Comparison of ENCODE assay signal across 1 cellular context in the genomic region with DNA sequence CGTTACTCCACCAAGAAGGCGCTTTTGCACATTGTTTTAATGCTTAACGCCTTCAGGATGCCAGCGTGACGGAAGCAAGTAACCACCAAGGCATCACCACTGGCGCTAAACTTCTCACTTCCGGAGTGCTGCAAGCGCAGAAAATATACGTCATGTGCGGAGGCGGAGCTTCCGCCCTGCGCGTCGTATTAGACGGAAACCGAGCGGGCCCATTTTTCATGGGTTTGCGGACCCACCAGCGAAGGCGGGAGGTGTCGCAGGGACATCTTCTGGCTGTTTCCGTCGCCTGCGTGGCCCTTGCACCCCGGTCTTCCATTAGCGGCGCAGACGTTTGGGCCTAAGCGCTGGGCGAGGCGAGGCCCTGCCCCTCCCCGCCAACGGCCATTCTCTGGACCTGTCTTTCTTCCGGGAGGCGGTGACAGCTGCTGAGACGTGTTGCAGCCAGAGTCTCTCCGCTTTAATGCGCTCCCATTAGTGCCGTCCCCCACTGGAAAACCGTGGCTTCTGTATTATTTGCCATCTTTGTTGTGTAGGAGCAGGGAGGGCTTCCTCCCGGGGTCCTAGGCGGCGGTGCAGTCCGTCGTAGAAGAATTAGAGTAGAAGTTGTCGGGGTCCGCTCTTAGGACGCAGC.
TF ChIP-seq lines count a peak whose summit lies in the region.

A gene (plus strand): TSS at position 403 of the 631 bp plus-strand sequence. CDS start 235 bp downstream, outside the sequence.

TF ChIP-seq in HepG2, 621 proteins besides CTCF, POLR2A, EP300 and RAD21 (continued from another document and continues in another):
- TF ChIP-seq TGIF2 (CRISPR knock-in tag; IDR thresholded peaks at IDR 0.05) (no peak; the same call in none of the 2 replicates), ARHGAP35 (CRISPR knock-in tag; IDR thresholded peaks at IDR 0.05; ENCODE audit: borderline replicate concordance) (peak; percentile 51; the same call in 1 of the 2 replicates), ARNT2 (CRISPR knock-in tag; IDR thresholded peaks at IDR 0.05; ENCODE audit: low read depth) (peak; percentile 87; the same call in 1 of the 2 replicates), SNAPC2 (CRISPR knock-in tag; IDR thresholded peaks at IDR 0.05) (no peak), SRY (CRISPR knock-in tag; IDR thresholded peaks at IDR 0.05) (0 out of 2 replicates have a peak, but pooled peaks have one; percentile 81), ZSCAN12 (CRISPR knock-in tag; IDR thresholded peaks at IDR 0.05) (0 out of 2 replicates have a peak, but pooled peaks have one; percentile 15), FOXM1 (CRISPR knock-in tag; IDR thresholded peaks at IDR 0.05) (no peak), ZFP36 (IDR thresholded peaks at IDR 0.05; ENCODE audit: borderline replicate concordance, low read depth, low read length, partially characterized antibody) (no peak), NFKB2 (CRISPR knock-in tag; IDR thresholded peaks at IDR 0.05; ENCODE audit: borderline replicate concordance) (peak; percentile 88; the same call in 1 of the 2 replicates), PLRG1 (conservative IDR thresholded peaks at IDR 0.05) (no peak), FIP1L1 (IDR thresholded peaks at IDR 0.05; ENCODE audit: borderline replicate concordance, insufficient read depth, low read depth, low read length) (no peak), ARID2 (CRISPR knock-in tag; IDR thresholded peaks at IDR 0.05; ENCODE audit: borderline replicate concordance) (no peak), PRMT3 (CRISPR knock-in tag; IDR thresholded peaks at IDR 0.05; ENCODE audit: borderline replicate concordance, low read depth) (peak; percentile 72; the same call in 1 of the 2 replicates), XRCC5 (optimal IDR thresholded peaks at IDR 0.05; ENCODE audit: low read length) (peak; percentile 70), TSC22D2 (CRISPR knock-in tag; IDR thresholded peaks at IDR 0.05; ENCODE audit: borderline replicate concordance) (no peak), SUZ12 (IDR thresholded peaks at IDR 0.05; ENCODE audit: low read depth, low read length) (no peak), KLF6 (CRISPR knock-in tag; IDR thresholded peaks at IDR 0.05) (peak; percentile 84), YY1 (IDR thresholded peaks at IDR 0.05; ENCODE audit: insufficient read depth, insufficient replicate concordance, low read depth, low read length) (peak; percentile 85), ZNF644 (CRISPR knock-in tag; IDR thresholded peaks at IDR 0.05; ENCODE audit: low read depth) (no peak), FOXA1 (IDR thresholded peaks at IDR 0.05) (no peak), FOXA1 (CRISPR knock-in tag; IDR thresholded peaks at IDR 0.05) (no peak), MIER2 (CRISPR knock-in tag; IDR thresholded peaks at IDR 0.05) (0 out of 2 replicates have a peak, but pooled peaks have one; percentile 37), ZNF530 (CRISPR knock-in tag; IDR thresholded peaks at IDR 0.05; ENCODE audit: low read depth) (no peak), LCORL (IDR thresholded peaks at IDR 0.05) (no peak), LCORL (CRISPR knock-in tag; IDR thresholded peaks at IDR 0.05) (peak; percentile 95), ZNF292 (CRISPR knock-in tag; IDR thresholded peaks at IDR 0.05; ENCODE audit: borderline replicate concordance, low read depth) (no peak), ZFY (CRISPR knock-in tag; IDR thresholded peaks at IDR 0.05) (peak; percentile 95), GTF3A (CRISPR knock-in tag; conservative IDR thresholded peaks at IDR 0.05) (no peak), FOXK2 (IDR thresholded peaks at IDR 0.05) (peak; percentile 53; the same call in 1 of the 2 replicates), HHEX (CRISPR knock-in tag; IDR thresholded peaks at IDR 0.05) (no peak), HOXA9 (CRISPR knock-in tag; IDR thresholded peaks at IDR 0.05; ENCODE audit: borderline replicate concordance) (peak; percentile 25; the same call in 1 of the 2 replicates), ZNF329 (CRISPR knock-in tag; IDR thresholded peaks at IDR 0.05; ENCODE audit: low read depth) (peak; percentile 81; the same call in 1 of the 2 replicates), ATAD3A (CRISPR knock-in tag; IDR thresholded peaks at IDR 0.05) (no peak), ZNF430 (CRISPR knock-in tag; IDR thresholded peaks at IDR 0.05) (peak; percentile 97), ZNF550 (CRISPR knock-in tag; IDR thresholded peaks at IDR 0.05; ENCODE audit: borderline replicate concordance) (no peak), BORCS8-MEF2B (CRISPR knock-in tag; IDR thresholded peaks at IDR 0.05) (peak; percentile 84), SMARCE1 (IDR thresholded peaks at IDR 0.05; ENCODE audit: borderline replicate concordance) (no peak), JDP2 (CRISPR knock-in tag; IDR thresholded peaks at IDR 0.05; ENCODE audit: borderline replicate concordance) (peak; percentile 47; the same call in 1 of the 2 replicates), ZNF562 (CRISPR knock-in tag; IDR thresholded peaks at IDR 0.05; ENCODE audit: borderline replicate concordance) (no peak), ZSCAN20 (CRISPR knock-in tag; IDR thresholded peaks at IDR 0.05; ENCODE audit: borderline replicate concordance) (no peak), CCAR2 (optimal IDR thresholded peaks at IDR 0.05; ENCODE audit: low read depth, low read length) (no peak), TAF15 (IDR thresholded peaks at IDR 0.05; ENCODE audit: low read depth, low read length, poor library complexity, severe bottlenecking) (peak; percentile 83), HOXA5 (CRISPR knock-in tag; IDR thresholded peaks at IDR 0.05) (peak; percentile 92; the same call in 1 of the 2 replicates)
- TF ChIP-seq, protein P1, sequence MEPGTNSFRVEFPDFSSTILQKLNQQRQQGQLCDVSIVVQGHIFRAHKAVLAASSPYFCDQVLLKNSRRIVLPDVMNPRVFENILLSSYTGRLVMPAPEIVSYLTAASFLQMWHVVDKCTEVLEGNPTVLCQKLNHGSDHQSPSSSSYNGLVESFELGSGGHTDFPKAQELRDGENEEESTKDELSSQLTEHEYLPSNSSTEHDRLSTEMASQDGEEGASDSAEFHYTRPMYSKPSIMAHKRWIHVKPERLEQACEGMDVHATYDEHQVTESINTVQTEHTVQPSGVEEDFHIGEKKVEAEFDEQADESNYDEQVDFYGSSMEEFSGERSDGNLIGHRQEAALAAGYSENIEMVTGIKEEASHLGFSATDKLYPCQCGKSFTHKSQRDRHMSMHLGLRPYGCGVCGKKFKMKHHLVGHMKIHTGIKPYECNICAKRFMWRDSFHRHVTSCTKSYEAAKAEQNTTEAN (CRISPR knock-in tag; conservative IDR thresholded peaks at IDR 0.05): peak; percentile 73; the same call in 1 of the 2 replicates
- TF ChIP-seq, protein P2, sequence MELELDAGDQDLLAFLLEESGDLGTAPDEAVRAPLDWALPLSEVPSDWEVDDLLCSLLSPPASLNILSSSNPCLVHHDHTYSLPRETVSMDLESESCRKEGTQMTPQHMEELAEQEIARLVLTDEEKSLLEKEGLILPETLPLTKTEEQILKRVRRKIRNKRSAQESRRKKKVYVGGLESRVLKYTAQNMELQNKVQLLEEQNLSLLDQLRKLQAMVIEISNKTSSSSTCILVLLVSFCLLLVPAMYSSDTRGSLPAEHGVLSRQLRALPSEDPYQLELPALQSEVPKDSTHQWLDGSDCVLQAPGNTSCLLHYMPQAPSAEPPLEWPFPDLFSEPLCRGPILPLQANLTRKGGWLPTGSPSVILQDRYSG (CRISPR knock-in tag; IDR thresholded peaks at IDR 0.05): no peak
- TF ChIP-seq, protein P3, sequence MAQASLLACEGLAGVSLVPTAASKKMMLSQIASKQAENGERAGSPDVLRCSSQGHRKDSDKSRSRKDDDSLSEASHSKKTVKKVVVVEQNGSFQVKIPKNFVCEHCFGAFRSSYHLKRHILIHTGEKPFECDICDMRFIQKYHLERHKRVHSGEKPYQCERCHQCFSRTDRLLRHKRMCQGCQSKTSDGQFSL (CRISPR knock-in tag; IDR thresholded peaks at IDR 0.05): peak; percentile 72; the same call in 1 of the 2 replicates
- TF ChIP-seq, protein P4, sequence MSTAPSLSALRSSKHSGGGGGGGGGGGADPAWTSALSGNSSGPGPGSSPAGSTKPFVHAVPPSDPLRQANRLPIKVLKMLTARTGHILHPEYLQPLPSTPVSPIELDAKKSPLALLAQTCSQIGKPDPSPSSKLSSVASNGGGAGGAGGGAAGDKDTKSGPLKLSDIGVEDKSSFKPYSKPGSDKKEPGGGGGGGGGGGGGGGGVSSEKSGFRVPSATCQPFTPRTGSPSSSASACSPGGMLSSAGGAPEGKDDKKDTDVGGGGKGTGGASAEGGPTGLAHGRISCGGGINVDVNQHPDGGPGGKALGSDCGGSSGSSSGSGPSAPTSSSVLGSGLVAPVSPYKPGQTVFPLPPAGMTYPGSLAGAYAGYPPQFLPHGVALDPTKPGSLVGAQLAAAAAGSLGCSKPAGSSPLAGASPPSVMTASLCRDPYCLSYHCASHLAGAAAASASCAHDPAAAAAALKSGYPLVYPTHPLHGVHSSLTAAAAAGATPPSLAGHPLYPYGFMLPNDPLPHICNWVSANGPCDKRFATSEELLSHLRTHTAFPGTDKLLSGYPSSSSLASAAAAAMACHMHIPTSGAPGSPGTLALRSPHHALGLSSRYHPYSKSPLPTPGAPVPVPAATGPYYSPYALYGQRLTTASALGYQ (CRISPR knock-in tag; IDR thresholded peaks at IDR 0.05): peak; percentile 73; the same call in 1 of the 2 replicates
- TF ChIP-seq, protein P5, sequence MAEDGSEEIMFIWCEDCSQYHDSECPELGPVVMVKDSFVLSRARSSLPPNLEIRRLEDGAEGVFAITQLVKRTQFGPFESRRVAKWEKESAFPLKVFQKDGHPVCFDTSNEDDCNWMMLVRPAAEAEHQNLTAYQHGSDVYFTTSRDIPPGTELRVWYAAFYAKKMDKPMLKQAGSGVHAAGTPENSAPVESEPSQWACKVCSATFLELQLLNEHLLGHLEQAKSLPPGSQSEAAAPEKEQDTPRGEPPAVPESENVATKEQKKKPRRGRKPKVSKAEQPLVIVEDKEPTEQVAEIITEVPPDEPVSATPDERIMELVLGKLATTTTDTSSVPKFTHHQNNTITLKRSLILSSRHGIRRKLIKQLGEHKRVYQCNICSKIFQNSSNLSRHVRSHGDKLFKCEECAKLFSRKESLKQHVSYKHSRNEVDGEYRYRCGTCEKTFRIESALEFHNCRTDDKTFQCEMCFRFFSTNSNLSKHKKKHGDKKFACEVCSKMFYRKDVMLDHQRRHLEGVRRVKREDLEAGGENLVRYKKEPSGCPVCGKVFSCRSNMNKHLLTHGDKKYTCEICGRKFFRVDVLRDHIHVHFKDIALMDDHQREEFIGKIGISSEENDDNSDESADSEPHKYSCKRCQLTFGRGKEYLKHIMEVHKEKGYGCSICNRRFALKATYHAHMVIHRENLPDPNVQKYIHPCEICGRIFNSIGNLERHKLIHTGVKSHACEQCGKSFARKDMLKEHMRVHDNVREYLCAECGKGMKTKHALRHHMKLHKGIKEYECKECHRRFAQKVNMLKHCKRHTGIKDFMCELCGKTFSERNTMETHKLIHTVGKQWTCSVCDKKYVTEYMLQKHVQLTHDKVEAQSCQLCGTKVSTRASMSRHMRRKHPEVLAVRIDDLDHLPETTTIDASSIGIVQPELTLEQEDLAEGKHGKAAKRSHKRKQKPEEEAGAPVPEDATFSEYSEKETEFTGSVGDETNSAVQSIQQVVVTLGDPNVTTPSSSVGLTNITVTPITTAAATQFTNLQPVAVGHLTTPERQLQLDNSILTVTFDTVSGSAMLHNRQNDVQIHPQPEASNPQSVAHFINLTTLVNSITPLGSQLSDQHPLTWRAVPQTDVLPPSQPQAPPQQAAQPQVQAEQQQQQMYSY (CRISPR knock-in tag; IDR thresholded peaks at IDR 0.05): no peak
- TF ChIP-seq, protein P6, sequence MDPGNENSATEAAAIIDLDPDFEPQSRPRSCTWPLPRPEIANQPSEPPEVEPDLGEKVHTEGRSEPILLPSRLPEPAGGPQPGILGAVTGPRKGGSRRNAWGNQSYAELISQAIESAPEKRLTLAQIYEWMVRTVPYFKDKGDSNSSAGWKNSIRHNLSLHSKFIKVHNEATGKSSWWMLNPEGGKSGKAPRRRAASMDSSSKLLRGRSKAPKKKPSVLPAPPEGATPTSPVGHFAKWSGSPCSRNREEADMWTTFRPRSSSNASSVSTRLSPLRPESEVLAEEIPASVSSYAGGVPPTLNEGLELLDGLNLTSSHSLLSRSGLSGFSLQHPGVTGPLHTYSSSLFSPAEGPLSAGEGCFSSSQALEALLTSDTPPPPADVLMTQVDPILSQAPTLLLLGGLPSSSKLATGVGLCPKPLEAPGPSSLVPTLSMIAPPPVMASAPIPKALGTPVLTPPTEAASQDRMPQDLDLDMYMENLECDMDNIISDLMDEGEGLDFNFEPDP (CRISPR knock-in tag; conservative IDR thresholded peaks at IDR 0.05): 0 out of 2 replicates have a peak, but pooled peaks have one; percentile 90
- TF ChIP-seq, protein P7, sequence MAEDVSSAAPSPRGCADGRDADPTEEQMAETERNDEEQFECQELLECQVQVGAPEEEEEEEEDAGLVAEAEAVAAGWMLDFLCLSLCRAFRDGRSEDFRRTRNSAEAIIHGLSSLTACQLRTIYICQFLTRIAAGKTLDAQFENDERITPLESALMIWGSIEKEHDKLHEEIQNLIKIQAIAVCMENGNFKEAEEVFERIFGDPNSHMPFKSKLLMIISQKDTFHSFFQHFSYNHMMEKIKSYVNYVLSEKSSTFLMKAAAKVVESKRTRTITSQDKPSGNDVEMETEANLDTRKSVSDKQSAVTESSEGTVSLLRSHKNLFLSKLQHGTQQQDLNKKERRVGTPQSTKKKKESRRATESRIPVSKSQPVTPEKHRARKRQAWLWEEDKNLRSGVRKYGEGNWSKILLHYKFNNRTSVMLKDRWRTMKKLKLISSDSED (CRISPR knock-in tag; IDR thresholded peaks at IDR 0.05): no peak
- TF ChIP-seq, protein P8, sequence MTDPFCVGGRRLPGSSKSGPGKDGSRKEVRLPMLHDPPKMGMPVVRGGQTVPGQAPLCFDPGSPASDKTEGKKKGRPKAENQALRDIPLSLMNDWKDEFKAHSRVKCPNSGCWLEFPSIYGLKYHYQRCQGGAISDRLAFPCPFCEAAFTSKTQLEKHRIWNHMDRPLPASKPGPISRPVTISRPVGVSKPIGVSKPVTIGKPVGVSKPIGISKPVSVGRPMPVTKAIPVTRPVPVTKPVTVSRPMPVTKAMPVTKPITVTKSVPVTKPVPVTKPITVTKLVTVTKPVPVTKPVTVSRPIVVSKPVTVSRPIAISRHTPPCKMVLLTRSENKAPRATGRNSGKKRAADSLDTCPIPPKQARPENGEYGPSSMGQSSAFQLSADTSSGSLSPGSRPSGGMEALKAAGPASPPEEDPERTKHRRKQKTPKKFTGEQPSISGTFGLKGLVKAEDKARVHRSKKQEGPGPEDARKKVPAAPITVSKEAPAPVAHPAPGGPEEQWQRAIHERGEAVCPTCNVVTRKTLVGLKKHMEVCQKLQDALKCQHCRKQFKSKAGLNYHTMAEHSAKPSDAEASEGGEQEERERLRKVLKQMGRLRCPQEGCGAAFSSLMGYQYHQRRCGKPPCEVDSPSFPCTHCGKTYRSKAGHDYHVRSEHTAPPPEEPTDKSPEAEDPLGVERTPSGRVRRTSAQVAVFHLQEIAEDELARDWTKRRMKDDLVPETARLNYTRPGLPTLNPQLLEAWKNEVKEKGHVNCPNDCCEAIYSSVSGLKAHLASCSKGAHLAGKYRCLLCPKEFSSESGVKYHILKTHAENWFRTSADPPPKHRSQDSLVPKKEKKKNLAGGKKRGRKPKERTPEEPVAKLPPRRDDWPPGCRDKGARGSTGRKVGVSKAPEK (CRISPR knock-in tag; IDR thresholded peaks at IDR 0.05; ENCODE audit: borderline replicate concordance): no peak
- TF ChIP-seq, protein P9, sequence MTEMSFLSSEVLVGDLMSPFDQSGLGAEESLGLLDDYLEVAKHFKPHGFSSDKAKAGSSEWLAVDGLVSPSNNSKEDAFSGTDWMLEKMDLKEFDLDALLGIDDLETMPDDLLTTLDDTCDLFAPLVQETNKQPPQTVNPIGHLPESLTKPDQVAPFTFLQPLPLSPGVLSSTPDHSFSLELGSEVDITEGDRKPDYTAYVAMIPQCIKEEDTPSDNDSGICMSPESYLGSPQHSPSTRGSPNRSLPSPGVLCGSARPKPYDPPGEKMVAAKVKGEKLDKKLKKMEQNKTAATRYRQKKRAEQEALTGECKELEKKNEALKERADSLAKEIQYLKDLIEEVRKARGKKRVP (CRISPR knock-in tag; IDR thresholded peaks at IDR 0.05): peak in 1 of 2 experiments; percentile 61; a peak in 2 of 4 replicates
